8 cellular contexts compared by ENCODE assay signal in genomic region chr3:48503406-48504050, GRCh38. TPM values are rescaled to one million over a fixed set of nuclear protein-coding genes. Genes with fewer than 3 reads are reported as not detected.
DNase-seq lines count a peak whose midpoint lies in the region; ATAC-seq and TF ChIP-seq lines count a peak whose summit lies in the region.

No MANE protein-coding gene starts in this region.

- peak overlapping the region; percentile 94 for H3K9ac ChIP-seq in adipocyte (ENCODE audit: low read length)

- H3K36me3 ChIP-seq in adipocyte (ENCODE audit: control insufficient read depth, insufficient read depth, low read length, severe bottlenecking) (peaks cover under 1% of the 10 kb centered on the region), hepatocyte (replicated peaks; ENCODE audit: insufficient read depth, low read depth) (no peaks in the 10 kb centered on the region), sigmoid colon (peaks cover 0 to 12% (median 4%) of the 10 kb centered on the region in 4 donors)

- no peaks in the 10 kb centered on the region for H4K20me1 ChIP-seq in hepatocyte (ENCODE audit: insufficient read depth, poor library complexity, severe bottlenecking)

- 5% methylated on average over 11 of the region's 25 CpGs for WGBS in hepatocyte (ENCODE audit: low lambda C conversion rate, missing lambda C conversion rate)
- 14 to 25% methylated on average over 25 of the region's 25 CpGs for WGBS in sigmoid colon, 2 donors

- TF ChIP-seq CTCF in hepatocyte (IDR thresholded peaks at IDR 0.05; ENCODE audit: poor library complexity) (no peak), sigmoid colon (IDR thresholded peaks at IDR 0.05) (no peak)

- H3K9me2 ChIP-seq in hepatocyte (replicated peaks; ENCODE audit: insufficient read depth), result no peaks in the 10 kb centered on the region

- peak; percentile 53 for DNase-seq in activated T-cell treated with anti-CD3 and anti-CD28 coated beads, Interleukin-2, amount 50 U/mL, for 24 hours
- no peak for DNase-seq in activated T-cell treated with anti-CD3 and anti-CD28 coated beads, Interleukin-2, amount 50 U/mL, for 48 hours
- DNase-seq in adipocyte (ENCODE audit: low read depth), result peak; percentile 71
- DNase-seq in hepatocyte (ENCODE audit: low spot score), result peak; percentile 72
- DNase-seq in sigmoid colon, result peak; percentile 88
- DNase-seq in SKM-1 treated with dmso at 0.1 percent for 144 hours (lab: John Stamatoyannopoulos, UW; ENCODE audit: unreplicated experiment), result no peak
- no peak for DNase-seq in COR-L47 (lab: John Stamatoyannopoulos, UW)

- H3K79me2 ChIP-seq in hepatocyte, result peaks cover 13% of the 10 kb centered on the region

- no peaks in the 10 kb centered on the region for H3K9me3 ChIP-seq in adipocyte (ENCODE audit: control insufficient read depth, low read length)
- H3K9me3 ChIP-seq in hepatocyte (ENCODE audit: low read depth), result no peaks in the 10 kb centered on the region
- H3K9me3 ChIP-seq in sigmoid colon, result no peaks in the 10 kb centered on the region

- H3K4me1 ChIP-seq in adipocyte (ENCODE audit: control insufficient read depth, insufficient read depth, low read length) (peaks cover 12% of the 10 kb centered on the region), hepatocyte (ENCODE audit: insufficient read depth) (peaks cover 13% of the 10 kb centered on the region), sigmoid colon (peaks cover 0 to 26% (median 24%) of the 10 kb centered on the region in 4 donors)

- H3K4me3 ChIP-seq in adipocyte (ENCODE audit: low read length) (peak overlapping the region; percentile 87), hepatocyte (peak overlapping the region; percentile 51), sigmoid colon (peak overlapping the region; percentile 63 to 78 (median 73))

- no peaks in the 10 kb centered on the region for H3K9me3 Mint-ChIP-seq in activated T-cell treated with anti-CD3 and anti-CD28 coated beads, Interleukin-2, amount 50 U/mL, for 24 hours

- no peak for ATAC-seq in GM21786 (IDR thresholded peaks at IDR 0.05; ENCODE audit: unreplicated experiment)

- peak overlapping the region; percentile 78 for H3K4me3 Mint-ChIP-seq in activated T-cell treated with anti-CD3 and anti-CD28 coated beads, Interleukin-2, amount 50 U/mL, for 24 hours

- peak overlapping the region; percentile 99 for H3K4me2 ChIP-seq in hepatocyte

- H3K36me3 Mint-ChIP-seq in activated T-cell treated with anti-CD3 and anti-CD28 coated beads, Interleukin-2, amount 50 U/mL, for 24 hours (ENCODE audit: low read depth), result peaks cover under 1% of the 10 kb centered on the region

- intact Hi-C loops in sigmoid colon (cut with DNase I), result loop anchor here (2.0 kb wide), 2 partner anchors 37 to 45 kb away; a partner anchor contains a TSS

- no peak for TF ChIP-seq EP300 in sigmoid colon (IDR thresholded peaks at IDR 0.05)

- H3K27ac ChIP-seq in hepatocyte (peak overlapping the region; percentile 86), sigmoid colon (peak overlapping the region; percentile 83 to 95 (median 91))

- peak overlapping the region; percentile 82 for H3K27ac Mint-ChIP-seq in activated T-cell treated with anti-CD3 and anti-CD28 coated beads, Interleukin-2, amount 50 U/mL, for 24 hours

- TF ChIP-seq POLR2A in sigmoid colon (IDR thresholded peaks at IDR 0.05), result no peak

- H3K27me3 ChIP-seq in adipocyte (replicated peaks; ENCODE audit: control insufficient read depth, insufficient read depth, low read length) (no peaks in the 10 kb centered on the region), hepatocyte (no peaks in the 10 kb centered on the region), sigmoid colon (no peaks in the 10 kb centered on the region)

- peaks cover 55% of the 10 kb centered on the region for H3K4me1 Mint-ChIP-seq in activated T-cell treated with anti-CD3 and anti-CD28 coated beads, Interleukin-2, amount 50 U/mL, for 24 hours (ENCODE audit: low read depth)

- no peaks in the 10 kb centered on the region for H3K27me3 Mint-ChIP-seq in activated T-cell treated with anti-CD3 and anti-CD28 coated beads, Interleukin-2, amount 50 U/mL, for 24 hours

- peak overlapping the region; percentile 91 for H2AFZ ChIP-seq in hepatocyte

RNA-seq across cellular contexts. Expression of gene SHISA5, which starts 0.4 kb away (rescaled TPM):
- total RNA-seq in hepatocyte (172 and 192 TPM in 2 replicates), sigmoid colon (10 to 100 TPM; 62.0 to 88.9 (median 74.7) TPM)
- polyA plus RNA-seq in hepatocyte (369 TPM in 2 replicates), sigmoid colon (100 to 1,000 TPM in 1 of 3 donors, 10 to 100 TPM in 2; 57.7 to 142 (median 60.1) TPM)

RNA-seq across cellular contexts. Expression of gene PFKFB4, which starts 53.1 kb away (rescaled TPM):
- total RNA-seq in hepatocyte (12.0 and 14.1 TPM in 2 replicates), sigmoid colon (1 to 10 TPM; 1.5 to 6.7 (median 2.7) TPM)
- polyA plus RNA-seq in hepatocyte (8.2 and 9.5 TPM in 2 replicates), sigmoid colon (1 to 10 TPM; 4.2 to 8.0 (median 4.8) TPM)

RNA-seq across cellular contexts. Expression of gene ATRIP, which starts 57.0 kb away (rescaled TPM):
- 4.5 and 4.9 TPM in 2 replicates for total RNA-seq in hepatocyte
- polyA plus RNA-seq in hepatocyte, result 4.3 and 6.7 TPM in 2 replicates
- total RNA-seq in sigmoid colon, result 1 to 10 TPM; 3.4 to 9.4 (median 5.2) TPM
- polyA plus RNA-seq in sigmoid colon, result 1 to 10 TPM; 1.8 to 6.2 (median 2.4) TPM

Comparison
In these comparisons a context has a peak if more than half of its experiments do, and no peak if none do; other contexts are left out.
1. DNase-seq: peak in activated T-cell treated with anti-CD3 and anti-CD28 coated beads, Interleukin-2, amount 50 U/mL, for 24 hours (single experiment), adipocyte (single experiment), hepatocyte (single experiment) and sigmoid colon (single experiment); none in activated T-cell treated with anti-CD3 and anti-CD28 coated beads, Interleukin-2, amount 50 U/mL, for 48 hours (0 of 2), SKM-1 treated with dmso at 0.1 percent for 144 hours (single experiment) and COR-L47 (single experiment).
2. Peak in every context shown above with its lines, with median percentiles within 50 percentile points of each other: H3K4me3 ChIP-seq.